In the genomic region with DNA sequence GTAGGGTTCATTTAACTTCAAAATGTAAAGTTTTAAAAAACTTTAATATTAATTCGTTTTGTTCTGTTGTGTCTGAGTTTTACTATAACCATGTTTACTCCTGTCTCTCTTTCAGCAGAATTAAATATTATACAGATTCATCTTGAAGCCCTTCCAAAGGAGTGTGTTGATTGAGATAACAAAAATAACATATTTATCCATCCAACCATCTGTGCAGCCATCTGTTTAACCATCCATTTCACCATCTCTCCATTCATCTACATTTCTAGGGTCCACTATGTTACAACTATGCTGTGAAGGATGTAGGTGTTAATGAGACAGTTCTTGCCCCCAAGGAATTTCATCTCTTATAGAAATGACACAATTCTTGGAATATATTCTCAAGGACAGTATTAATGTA, we compare ENCODE assay signal across 20 cellular contexts. TPM values are rescaled to one million over a fixed set of nuclear protein-coding genes. Genes with fewer than 3 reads are reported as not detected.
"Had no signal": no experiment of that assay in that cellular context is flagged by ENCODE, and none has a peak within 500 bp of the region (broad histone marks: within the 10 kb centered on the region; RNA-seq: fewer than 3 reads in every experiment).

No MANE protein-coding gene starts in this region.

- H3K9me3 Mint-ChIP-seq: activated CD8-positive, alpha-beta T cell treated with anti-CD3 and anti-CD28 coated beads for 36 hours; activated naive CD8-positive, alpha-beta T cell treated with anti-CD3 and anti-CD28 coated beads, Interleukin-2, amount 10 ng/mL, durations not matched to agents 7 days and 5 days had no signal

- H3K4me3 Mint-ChIP-seq: activated CD4-positive, alpha-beta T cell treated with anti-CD3 and anti-CD28 coated beads for 36 hours; activated CD8-positive, alpha-beta T cell treated with anti-CD3 and anti-CD28 coated beads for 36 hours; activated naive CD8-positive, alpha-beta T cell treated with anti-CD3 and anti-CD28 coated beads, Interleukin-2, amount 10 ng/mL, durations not matched to agents 7 days and 5 days had no signal

- H3K27ac ChIP-seq: adrenal gland, coronary artery, KMS-11, SK-N-MC, WERI-Rb-1 had no signal

- DNase-seq: activated CD4-positive, alpha-beta T cell treated with anti-CD3 and anti-CD28 coated beads for 36 hours; activated CD4-positive, alpha-beta T cell treated with anti-CD3 and anti-CD28 coated beads, Interleukin-2, amount 50 U/mL, for 1 hour; activated CD8-positive, alpha-beta memory T cell treated with anti-CD3 and anti-CD28 coated beads, Interleukin-2, amount 50 U/mL, for 48 hours; activated CD8-positive, alpha-beta T cell treated with anti-CD3 and anti-CD28 coated beads for 36 hours; activated naive CD4-positive, alpha-beta T cell treated with anti-CD3 and anti-CD28 coated beads, Interleukin-2, amount 50 U/mL, for 16 hours; activated naive CD8-positive, alpha-beta T cell treated with anti-CD3 and anti-CD28 coated beads, Interleukin-2, amount 10 ng/mL, durations not matched to agents 7 days and 5 days; activated T-cell treated with anti-CD3 and anti-CD28 coated beads, Interleukin-2, amount 50 U/mL, for 1 hour; adrenal gland; anterior cingulate cortex; NCI-H1092; NCI-H1417; NCI-H2081; NCI-H2227 treated with DMSO at 0.1 percent for 48 hours; NCI-H510A; NCI-H748 treated with DMSO at 0.1 percent for 48 hours; T-helper 1 cell; WERI-Rb-1 had no signal

- H3K4me1 Mint-ChIP-seq: activated CD4-positive, alpha-beta T cell treated with anti-CD3 and anti-CD28 coated beads for 36 hours; activated naive CD8-positive, alpha-beta T cell treated with anti-CD3 and anti-CD28 coated beads, Interleukin-2, amount 10 ng/mL, durations not matched to agents 7 days and 5 days had no signal

- ATAC-seq: activated CD4-positive, alpha-beta T cell treated with anti-CD3 and anti-CD28 coated beads for 36 hours; activated CD8-positive, alpha-beta T cell treated with anti-CD3 and anti-CD28 coated beads for 36 hours had no signal

- H3K36me3 Mint-ChIP-seq: activated naive CD8-positive, alpha-beta T cell treated with anti-CD3 and anti-CD28 coated beads, Interleukin-2, amount 10 ng/mL, durations not matched to agents 7 days and 5 days had no signal

- H3K27ac Mint-ChIP-seq: activated CD4-positive, alpha-beta T cell treated with anti-CD3 and anti-CD28 coated beads for 36 hours; activated CD8-positive, alpha-beta T cell treated with anti-CD3 and anti-CD28 coated beads for 36 hours; activated naive CD8-positive, alpha-beta T cell treated with anti-CD3 and anti-CD28 coated beads, Interleukin-2, amount 10 ng/mL, durations not matched to agents 7 days and 5 days had no signal

RNA-seq across cellular contexts. Expression of gene GNG12, which starts 36.0 kb away (rescaled TPM):
- total RNA-seq: activated CD8-positive, alpha-beta T cell treated with anti-CD3 and anti-CD28 coated beads for 36 hours; activated naive CD8-positive, alpha-beta T cell treated with anti-CD3 and anti-CD28 coated beads, Interleukin-2, amount 10 ng/mL, durations not matched to agents 7 days and 5 days had no signal
